Comparison of ENCODE assay signal across 8 cellular contexts in the genomic region with DNA sequence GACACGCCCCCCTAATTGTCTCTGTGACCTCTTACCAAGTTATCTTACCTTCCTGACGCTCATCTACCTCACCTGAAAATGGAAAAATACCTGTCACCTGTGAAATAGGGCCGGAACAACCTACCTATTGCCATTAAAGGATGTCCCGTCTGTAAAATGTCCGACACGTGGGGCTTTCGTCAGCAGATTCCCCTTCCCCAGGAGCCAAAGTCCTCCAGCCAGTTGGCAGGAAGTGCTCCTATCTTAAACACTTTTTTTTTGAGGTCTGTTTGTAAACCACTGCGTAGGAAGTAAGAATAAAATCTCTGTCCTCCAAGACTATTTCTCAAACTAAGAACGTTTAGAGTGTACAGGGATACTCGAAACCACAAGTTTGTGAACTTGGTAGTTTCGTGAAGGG. TPM values are rescaled to one million over a fixed set of nuclear protein-coding genes. Genes with fewer than 3 reads are reported as not detected.
DNase-seq lines count a peak whose midpoint lies in the region; ATAC-seq and TF ChIP-seq lines count a peak whose summit lies in the region.
"Not testable (repeated sequence)": the region's sequence is repeated elsewhere in the genome, so short reads cannot be mapped to it uniquely, and the experiment has no call there.

No MANE protein-coding gene starts in this region.

- not testable (repeated sequence) for H3K9me3 Mint-ChIP-seq in activated T-cell treated with anti-CD3 and anti-CD28 coated beads, Interleukin-2, amount 50 U/mL, for 24 hours; MCF 10A (ENCODE audit: unreplicated experiment); natural killer cell treated with Interleukin-12 subunit alpha and Interleukin-12 subunit beta and Interleukin-15 and Interleukin-18, amount 100 ng/mL, for 72 hours

- not testable (repeated sequence) for H3K4me1 Mint-ChIP-seq in activated T-cell treated with anti-CD3 and anti-CD28 coated beads, Interleukin-2, amount 50 U/mL, for 24 hours (ENCODE audit: low read depth); MCF 10A (ENCODE audit: insufficient read depth, unreplicated experiment); natural killer cell treated with Interleukin-12 subunit alpha and Interleukin-12 subunit beta and Interleukin-15 and Interleukin-18, amount 100 ng/mL, for 72 hours (ENCODE audit: low read depth in 2 of 2)

- not testable (repeated sequence) for H3K4me1 ChIP-seq in cardiac muscle cell (ENCODE audit: low read depth)

- CTCF ChIA-PET in BJ (lab: Yijun Ruan, JAX); MCF 10A (lab: Yijun Ruan, JAX): not testable (repeated sequence)

- not testable (repeated sequence) for H3K36me3 Mint-ChIP-seq in activated T-cell treated with anti-CD3 and anti-CD28 coated beads, Interleukin-2, amount 50 U/mL, for 24 hours (ENCODE audit: low read depth); MCF 10A (ENCODE audit: insufficient read depth, unreplicated experiment); natural killer cell treated with Interleukin-12 subunit alpha and Interleukin-12 subunit beta and Interleukin-15 and Interleukin-18, amount 100 ng/mL, for 72 hours

- DNase-seq in BJ (ENCODE audit: low read depth); MCF 10A (ENCODE audit: unreplicated experiment); cardiac muscle cell (ENCODE audit: low read depth in 1 of 2, low spot score in 1 of 2): not testable (repeated sequence)
- DNase-seq in HL-60 (ENCODE audit: low read depth in 1 of 2, low spot score in 1 of 2) (peak in 1 of 2 experiments; percentile 46), T-helper 1 cell (peak in 3 of 5 donors; percentile 5 to 19 (median 10))
- peak; percentile 37 for DNase-seq in activated T-cell treated with anti-CD3 and anti-CD28 coated beads, Interleukin-2, amount 50 U/mL, for 24 hours
- peak; percentile 58 for DNase-seq in natural killer cell treated with Interleukin-12 subunit alpha and Interleukin-12 subunit beta and Interleukin-15 and Interleukin-18, amount 100 ng/mL, for 72 hours (ENCODE audit: low spot score)
- peak; percentile 0 to 3 for DNase-seq in stimulated activated CD8-positive, alpha-beta memory T cell treated with anti-CD3 and anti-CD28 coated beads, Interleukin-7, amount 100 ng/mL, for 4 hours (ENCODE audit: low read depth in 2 of 2)

- H3K9me3 ChIP-seq in cardiac muscle cell (ENCODE audit: low read depth): not testable (repeated sequence)

- POLR2A ChIA-PET in BJ (lab: Charles Lee); MCF 10A (lab: Yijun Ruan, JAX): not testable (repeated sequence)

- TF ChIP-seq CTCF in BJ (IDR thresholded peaks at IDR 0.05; ENCODE audit: insufficient read depth, low read depth, low read length); HL-60 (IDR thresholded peaks at IDR 0.05; ENCODE audit: insufficient read depth, low read length); MCF 10A (IDR thresholded peaks at IDR 0.05; ENCODE audit: unreplicated experiment); cardiac muscle cell (IDR thresholded peaks at IDR 0.05; ENCODE audit: low read depth, low read length): not testable (repeated sequence)

- H3K27ac Mint-ChIP-seq in activated T-cell treated with anti-CD3 and anti-CD28 coated beads, Interleukin-2, amount 50 U/mL, for 24 hours: peak overlapping the region; percentile 89
- H3K27ac Mint-ChIP-seq in MCF 10A (ENCODE audit: low read depth, unreplicated experiment): peak overlapping the region; percentile 59
- H3K27ac Mint-ChIP-seq in natural killer cell treated with Interleukin-12 subunit alpha and Interleukin-12 subunit beta and Interleukin-15 and Interleukin-18, amount 100 ng/mL, for 72 hours: not testable (repeated sequence)

- H3K4me3 Mint-ChIP-seq in activated T-cell treated with anti-CD3 and anti-CD28 coated beads, Interleukin-2, amount 50 U/mL, for 24 hours: peak overlapping the region; percentile 77
- peak overlapping the region; percentile 70 for H3K4me3 Mint-ChIP-seq in MCF 10A (ENCODE audit: unreplicated experiment)
- peak overlapping the region; percentile 68 for H3K4me3 Mint-ChIP-seq in natural killer cell treated with Interleukin-12 subunit alpha and Interleukin-12 subunit beta and Interleukin-15 and Interleukin-18, amount 100 ng/mL, for 72 hours

- not testable (repeated sequence) for H3K27me3 ChIP-seq in BJ (ENCODE audit: control insufficient read depth, insufficient read depth, low read length); HL-60 (ENCODE audit: insufficient read depth, poor library complexity, severe bottlenecking); cardiac muscle cell

- not testable (repeated sequence) for H3K36me3 ChIP-seq in BJ (ENCODE audit: control insufficient read depth, insufficient read depth, low read length); cardiac muscle cell

- not testable (repeated sequence) for ATAC-seq in natural killer cell treated with Interleukin-12 subunit alpha and Interleukin-12 subunit beta and Interleukin-15 and Interleukin-18, amount 100 ng/mL, for 72 hours

- H3K27me3 Mint-ChIP-seq in activated T-cell treated with anti-CD3 and anti-CD28 coated beads, Interleukin-2, amount 50 U/mL, for 24 hours; MCF 10A (ENCODE audit: insufficient read depth, unreplicated experiment); natural killer cell treated with Interleukin-12 subunit alpha and Interleukin-12 subunit beta and Interleukin-15 and Interleukin-18, amount 100 ng/mL, for 72 hours: not testable (repeated sequence)

- peak overlapping the region; percentile 31; the same call in 1 of the 2 replicates for H3K4me3 ChIP-seq in BJ (ENCODE audit: low read depth, low read length)
- H3K4me3 ChIP-seq in HL-60 (replicated peaks; ENCODE audit: insufficient read depth, low read length): peak overlapping the region; percentile 40
- peak overlapping the region; percentile 19 for H3K4me3 ChIP-seq in cardiac muscle cell

- intact Hi-C loops in MCF 10A (cut with micrococcal nuclease): not testable (repeated sequence)

- BruUV-seq in MCF 10A (replicated peaks; lab: Mats Ljungman, UMichigan): TSS peak; percentile 55

- not testable (repeated sequence) for H3K27ac ChIP-seq in HL-60 (replicated peaks); cardiac muscle cell

RNA-seq across cellular contexts. Expression of a gene that starts 0.7 kb away (rescaled TPM):
- polyA plus RNA-seq in BJ (2011; rRNA removed) (14.2 and 33.3 TPM in 2 replicates), cardiac muscle cell (57.2 and 70.6 TPM in 2 replicates)
- polyA minus RNA-seq in BJ (2011; rRNA and poly(A)+ RNA removed): 20.9 and 23.8 TPM in 2 replicates
- total RNA-seq in MCF 10A (2022) (73.9 and 97.6 TPM in 2 replicates), cardiac muscle cell (32.7 and 35.0 TPM in 2 replicates)
- 10 to 100 TPM; 34.1 to 81.9 TPM for total RNA-seq in natural killer cell treated with Interleukin-12 subunit alpha and Interleukin-12 subunit beta and Interleukin-15 and Interleukin-18, amount 100 ng/mL, for 72 hours
